9 cellular contexts compared by ENCODE assay signal in the genomic region with DNA sequence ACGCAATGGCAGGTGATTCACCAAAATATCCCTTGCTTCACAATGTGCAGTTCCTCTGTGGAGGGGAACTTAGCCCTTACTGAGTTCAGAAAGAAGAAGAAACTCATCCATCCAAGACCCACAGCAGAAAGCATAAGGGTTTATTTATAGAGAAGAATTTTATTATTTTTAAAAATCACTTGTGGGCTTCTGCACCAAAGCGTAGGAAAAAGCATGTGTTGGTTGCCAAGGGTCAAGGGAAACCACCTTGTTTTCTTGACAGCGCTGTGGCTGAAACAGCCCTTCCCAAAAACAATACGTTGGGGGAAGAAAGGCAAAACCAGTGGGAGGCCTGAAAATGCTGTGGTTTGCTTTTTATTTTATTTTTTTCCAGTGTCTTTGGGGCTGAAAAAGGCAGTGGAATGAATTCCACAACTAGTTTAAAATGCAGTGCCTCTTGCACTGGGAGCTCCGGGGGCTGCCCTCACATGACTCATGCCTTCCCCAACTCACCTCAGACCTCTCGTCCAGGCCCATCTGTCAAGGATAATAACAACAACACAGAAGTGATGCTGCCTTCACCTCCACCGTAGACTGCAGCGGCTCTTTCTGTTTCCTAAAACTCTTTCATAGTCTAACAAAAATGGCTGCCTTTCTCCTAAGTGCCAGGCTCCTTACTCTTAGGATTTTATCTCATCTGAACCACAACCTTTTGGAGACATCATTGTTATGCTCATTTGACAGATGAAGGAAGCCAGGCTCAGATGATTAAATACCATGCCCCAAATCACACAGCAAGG.
DNase-seq lines count a peak whose midpoint lies in the region; ATAC-seq and TF ChIP-seq lines count a peak whose summit lies in the region.
"Had no signal": no experiment of that assay in that cellular context is flagged by ENCODE, and none has a peak within 500 bp of the region (broad histone marks: within the 10 kb centered on the region; RNA-seq: fewer than 3 reads in every experiment).

No MANE protein-coding gene starts in this region.

- in situ Hi-C loops in brain microvascular endothelial cell (cut with HindIII; ENCODE audit: low pct_ligation_motif_present, low sequenced_read_pairs) = no loop called here

- WGBS in neuronal stem cell (ENCODE audit: extremely low coverage in 2 of 2, insufficient read length in 2 of 2, insufficient replicate concordance in 1 of 2), 2 donors = no CpG with 5 or more reads among the region's 8 CpGs

- no peak overlapping the region for H3K4me3 Mint-ChIP-seq in activated CD4-positive, alpha-beta memory T cell treated with anti-CD3 and anti-CD28 coated beads for 36 hours

- no peak overlapping the region for H2BK5ac ChIP-seq in neuronal stem cell (ENCODE audit: low read length)

- no peak overlapping the region for H2BK15ac ChIP-seq in neuronal stem cell (ENCODE audit: low read length)

- no peak overlapping the region for H3K23ac ChIP-seq in neuronal stem cell (ENCODE audit: low read depth, low read length, poor library complexity)

- no peak overlapping the region for H3K4me3 ChIP-seq in neuronal stem cell (ENCODE audit: low read length in 2 of 2)
- no peak overlapping the region for H3K4me3 ChIP-seq in brain microvascular endothelial cell (ENCODE audit: low read depth, low read length)

- no peak overlapping the region for H3K9ac ChIP-seq in neuronal stem cell (ENCODE audit: low read depth, low read length, poor library complexity)

- no peak overlapping the region for H4K91ac ChIP-seq in neuronal stem cell (ENCODE audit: low read depth, low read length, poor library complexity)

- H3K27ac Mint-ChIP-seq in activated CD4-positive, alpha-beta memory T cell treated with anti-CD3 and anti-CD28 coated beads for 36 hours = peak overlapping the region; percentile 59

- no peaks in the 10 kb centered on the region for H3K79me1 ChIP-seq in neuronal stem cell (ENCODE audit: low read depth, low read length)

- H3K9me3 ChIP-seq in neuronal stem cell (replicated peaks in 1 of 2; ENCODE audit: control insufficient read depth in 2 of 2, insufficient read depth in 1 of 2, low read depth in 1 of 2, low read length in 2 of 2) = no peaks in the 10 kb centered on the region
- H3K9me3 ChIP-seq: neutrophil had no signal

- POLR2A ChIA-PET in activated CD4-positive, alpha-beta memory T cell treated with anti-CD3 and anti-CD28 coated beads for 36 hours (lab: Charles Lee) = no interaction called here

- TF ChIP-seq CTCF in brain microvascular endothelial cell (IDR thresholded peaks at IDR 0.05; ENCODE audit: low read depth, low read length, missing control alignments) = no peak

- no peak overlapping the region for H3K18ac ChIP-seq in neuronal stem cell (ENCODE audit: low read length)

- H3K27ac ChIP-seq in neuronal stem cell (replicated peaks; ENCODE audit: low read length) = no peak overlapping the region
- H3K27ac ChIP-seq in brain microvascular endothelial cell = no peak overlapping the region
- H3K27ac ChIP-seq: neutrophil had no signal

- H2BK12ac ChIP-seq in neuronal stem cell (ENCODE audit: low read length) = no peak overlapping the region

- H3K4me1 Mint-ChIP-seq in activated CD4-positive, alpha-beta memory T cell treated with anti-CD3 and anti-CD28 coated beads for 36 hours (ENCODE audit: low read depth) = peaks cover 43% of the 10 kb centered on the region

- no peak overlapping the region for H3K4me2 ChIP-seq in neuronal stem cell (ENCODE audit: insufficient read depth, low read length, poor library complexity, severe bottlenecking)

- peaks cover 4% of the 10 kb centered on the region for H3K27me3 Mint-ChIP-seq in activated CD4-positive, alpha-beta memory T cell treated with anti-CD3 and anti-CD28 coated beads for 36 hours

- ATAC-seq in GM18511 (IDR thresholded peaks at IDR 0.05; ENCODE audit: unreplicated experiment) = peak; percentile 49
- ATAC-seq in HG02623 (IDR thresholded peaks at IDR 0.05; ENCODE audit: unreplicated experiment) = peak; percentile 56
- no peak for ATAC-seq in HG03196 (IDR thresholded peaks at IDR 0.05; ENCODE audit: unreplicated experiment)

- H3K4me1 ChIP-seq in neuronal stem cell (ENCODE audit: control insufficient read depth in 2 of 2, insufficient read depth in 1 of 2, low read depth in 1 of 2, low read length in 2 of 2) = peaks cover 5 to 14% of the 10 kb centered on the region in 2 donors

- no peak overlapping the region for H4K8ac ChIP-seq in neuronal stem cell (ENCODE audit: low read depth, low read length)

- intact Hi-C loops in activated CD4-positive, alpha-beta memory T cell treated with anti-CD3 and anti-CD28 coated beads for 36 hours (cut with micrococcal nuclease) = loop anchor here (1.0 to 5.0 kb wide), 4 partner anchors 18 to 424 kb away; a partner anchor contains a TSS

- peak; percentile 64 for DNase-seq in activated CD4-positive, alpha-beta memory T cell treated with anti-CD3 and anti-CD28 coated beads for 36 hours
- DNase-seq in neuronal stem cell (ENCODE audit: low spot score) (no peak), brain microvascular endothelial cell (no peak), NCI-H2029 (lab: John Stamatoyannopoulos, UW) (no peak), NCI-H526 treated with DMSO at 0.1 percent for 48 hours (lab: John Stamatoyannopoulos, UW) (no peak)

- H3K27me3 ChIP-seq in neuronal stem cell (ENCODE audit: control insufficient read depth in 3 of 3, insufficient read depth in 3 of 3, low read depth in 1 of 3, low read length in 3 of 3) (no peaks in the 10 kb centered on the region), brain microvascular endothelial cell (replicated peaks) (no peaks in the 10 kb centered on the region)

- H2BK120ac ChIP-seq in neuronal stem cell (ENCODE audit: low read depth, low read length) = no peak overlapping the region

- no peaks in the 10 kb centered on the region for H3K36me3 ChIP-seq in neuronal stem cell (replicated peaks in 1 of 2; ENCODE audit: control insufficient read depth in 2 of 2, insufficient read depth in 2 of 2, low read length in 2 of 2)
- H3K36me3 ChIP-seq in brain microvascular endothelial cell (replicated peaks) = no peaks in the 10 kb centered on the region
- H3K36me3 ChIP-seq: neutrophil had no signal

- no peak overlapping the region for H2AK5ac ChIP-seq in neuronal stem cell (ENCODE audit: low read depth, low read length)

- H3K9me3 Mint-ChIP-seq in activated CD4-positive, alpha-beta memory T cell treated with anti-CD3 and anti-CD28 coated beads for 36 hours = no peaks in the 10 kb centered on the region

- H2AFZ ChIP-seq in neuronal stem cell (ENCODE audit: low read length) = peak overlapping the region; percentile 76

- no peak overlapping the region for H3K14ac ChIP-seq in neuronal stem cell (ENCODE audit: low read length)

- H3K36me3 Mint-ChIP-seq in activated CD4-positive, alpha-beta memory T cell treated with anti-CD3 and anti-CD28 coated beads for 36 hours = no peaks in the 10 kb centered on the region

- CTCF ChIA-PET in activated CD4-positive, alpha-beta memory T cell treated with anti-CD3 and anti-CD28 coated beads for 36 hours (lab: Charles Lee) = no interaction called here

- no peak overlapping the region for H3K4ac ChIP-seq in neuronal stem cell (ENCODE audit: low read length)
